In genomic region chr10:66151346-66151745, GRCh38 we compare ENCODE assay signal across 17 cellular contexts.
"Had no signal": no experiment of that assay in that cellular context is flagged by ENCODE, and none has a peak within 500 bp of the region (broad histone marks: within the 10 kb centered on the region; RNA-seq: fewer than 3 reads in every experiment).

No MANE protein-coding gene starts in this region.

- H3K9me3 ChIP-seq: pancreas, right lobe of liver, thoracic aorta, upper lobe of right lung had no signal

- DNase-seq: activated CD4-positive, alpha-beta T cell treated with anti-CD3 and anti-CD28 coated beads, Interleukin-2, amount 10 ng/mL, durations not matched to agents 7 days and 5 days; activated gamma-delta T cell; adrenal gland; caudate nucleus; endodermal cell; erythroblast; left cardiac atrium; natural killer cell; pancreas; right lobe of liver; stimulated activated CD4-positive, alpha-beta T cell treated with anti-CD3 and anti-CD28 coated beads, Interleukin-4, amount 100 ng/mL, for 24 hours; upper lobe of right lung had no signal

- H3K4me1 ChIP-seq: adrenal gland, pancreas, right lobe of liver, upper lobe of right lung had no signal

- H3K4me3 ChIP-seq: adrenal gland, pancreas, right lobe of liver, smooth muscle cell, thoracic aorta, upper lobe of right lung had no signal

- ATAC-seq: activated CD4-positive, CD25-positive, alpha-beta regulatory T cell treated with anti-CD3 and anti-CD28 coated beads, Interleukin-2, amount 50 U/mL, for 24 hours; left cardiac atrium; natural killer cell; pancreas; right lobe of liver; stimulated activated memory B cell treated with anti-CD40 and anti-IgM and Interleukin-4, amounts not matched to agents 10 μg/mL and 1 μg/mL and 100 μg/mL, for 72 hours; upper lobe of right lung had no signal

- H3K27ac ChIP-seq: adrenal gland, pancreas, right lobe of liver, thoracic aorta, upper lobe of right lung had no signal

- H3K4me2 ChIP-seq: smooth muscle cell had no signal

- FAIRE-seq: islet of Langerhans had no signal
